8 cellular contexts compared by ENCODE assay signal in the genomic region with DNA sequence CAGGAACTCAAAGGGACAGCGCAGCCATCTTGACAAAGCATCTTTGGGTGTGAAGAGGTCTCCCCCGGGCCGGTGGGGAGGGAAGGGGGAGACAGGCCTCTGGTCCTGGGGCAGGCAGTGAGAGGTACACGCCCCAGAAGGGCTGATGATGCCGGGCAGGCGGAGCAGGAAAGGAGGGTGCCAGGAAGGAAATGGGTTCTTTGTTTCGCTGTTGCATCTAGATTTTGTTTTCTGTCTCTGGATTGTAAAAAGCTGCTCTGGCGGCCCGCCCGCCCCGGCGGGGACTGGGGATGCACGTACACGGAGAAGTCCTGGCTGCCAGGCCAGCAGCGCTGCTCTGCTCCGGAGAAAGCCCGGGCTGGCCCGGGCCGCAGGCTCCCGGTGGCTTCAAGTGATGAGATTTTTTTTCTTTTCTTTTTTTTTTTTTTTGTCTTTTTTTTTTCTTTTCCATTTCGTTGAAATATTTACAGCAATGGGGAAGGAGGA. TPM values are rescaled to one million over a fixed set of nuclear protein-coding genes. Genes with fewer than 3 reads are reported as not detected.
DNase-seq lines count a peak whose midpoint lies in the region; ATAC-seq and TF ChIP-seq lines count a peak whose summit lies in the region.

No MANE protein-coding gene starts in this region.

- no peaks in the 10 kb centered on the region for H3K27me3 ChIP-seq in PC-3 (ENCODE audit: low read length)

- ATAC-seq in PC-3 (peak; percentile 40), left ventricle myocardium superior (peak; percentile 74), HG03571 (IDR thresholded peaks at IDR 0.05; ENCODE audit: unreplicated experiment) (no peak)
- peak; percentile 71 to 81 for ATAC-seq in activated naive CD4-positive, alpha-beta T cell treated with anti-CD3 and anti-CD28 coated beads, Interleukin-2, amount 50 U/mL, for 72 hours

- no peaks in the 10 kb centered on the region for H3K36me3 Mint-ChIP-seq in activated naive CD4-positive, alpha-beta T cell treated with anti-CD3 and anti-CD28 coated beads, Interleukin-2, amount 50 U/mL, for 72 hours

- no peaks in the 10 kb centered on the region for H3K4me1 ChIP-seq in PC-3 (ENCODE audit: insufficient read depth, low read length)

- CTCF ChIA-PET in PC-3 (lab: Charles Lee), result no interaction called here

- no peak overlapping the region for H2AFZ ChIP-seq in PC-3 (ENCODE audit: low read length)

- H3K4me2 ChIP-seq in PC-3 (ENCODE audit: low read length), result no peak overlapping the region

- no peak overlapping the region for H3K9ac ChIP-seq in PC-3 (ENCODE audit: low read length)

- H3K79me2 ChIP-seq in PC-3 (ENCODE audit: low read length), result no peaks in the 10 kb centered on the region

- intact Hi-C loops in PC-3 (cut with micrococcal nuclease), result loop anchor here (2.0 kb wide), 1 partner anchor 57 kb away; a partner anchor contains a TSS
- intact Hi-C loops in left ventricle myocardium superior (cut with micrococcal nuclease), result no loop called here

- H3K9me3 ChIP-seq in PC-3 (ENCODE audit: low read length), result no peaks in the 10 kb centered on the region

- TF ChIP-seq CTCF in PC-3 (conservative IDR thresholded peaks at IDR 0.05; ENCODE audit: low read depth, low read length), result no peak

- no peaks in the 10 kb centered on the region for H3F3A ChIP-seq in PC-3 (ENCODE audit: low read length, unreplicated experiment)

- no peaks in the 10 kb centered on the region for H3K9me3 Mint-ChIP-seq in activated naive CD4-positive, alpha-beta T cell treated with anti-CD3 and anti-CD28 coated beads, Interleukin-2, amount 50 U/mL, for 72 hours

- no peaks in the 10 kb centered on the region for H3K36me3 ChIP-seq in PC-3 (ENCODE audit: low read depth, low read length)

- no peaks in the 10 kb centered on the region for H3K9me2 ChIP-seq in PC-3 (replicated peaks; ENCODE audit: low read length)

- no peaks in the 10 kb centered on the region for H4K20me1 ChIP-seq in PC-3 (ENCODE audit: low read length)

- BruUV-seq in PC-3 (replicated peaks; lab: Mats Ljungman, UMichigan), result no TSS peak

- no peak overlapping the region for H3K27ac ChIP-seq in PC-3 (ENCODE audit: low read length)

- H3K4me3 ChIP-seq in PC-3 (ENCODE audit: low read length), result no peak overlapping the region

- DNase-seq in PC-3 (no peak), left ventricle myocardium superior (peak; percentile 90), SW480 (ENCODE audit: low spot score) (no peak), NCI-H524 treated with DMSO at 0.1 percent for 48 hours (lab: John Stamatoyannopoulos, UW) (no peak), H4 (ENCODE audit: low spot score) (no peak)
- peak in 1 of 2 donors; percentile 55 for DNase-seq in activated naive CD4-positive, alpha-beta T cell treated with anti-CD3 and anti-CD28 coated beads, Interleukin-2, amount 50 U/mL, for 72 hours (ENCODE audit: low spot score in 2 of 2)
- peak; percentile 38 for DNase-seq in stimulated activated CD4-positive, alpha-beta T cell treated with anti-CD3 and anti-CD28 coated beads, Interleukin-12 subunit alpha, Interleukin-12 subunit beta, amount 100 ng/mL, for 4 hours

- POLR2A ChIA-PET in PC-3 (lab: Charles Lee; ENCODE audit: unreplicated experiment), result no interaction called here

- peak overlapping the region; percentile 92 to 93 for H3K27ac Mint-ChIP-seq in activated naive CD4-positive, alpha-beta T cell treated with anti-CD3 and anti-CD28 coated beads, Interleukin-2, amount 50 U/mL, for 72 hours

RNA-seq across cellular contexts. Expression of a gene that starts 13.2 kb away (rescaled TPM):
- 71.2 and 84.7 TPM in 2 replicates for total RNA-seq in PC-3 (2014; rRNA removed)
- total RNA-seq in activated naive CD4-positive, alpha-beta T cell treated with anti-CD3 and anti-CD28 coated beads, Interleukin-2, amount 50 U/mL, for 72 hours, result 10 to 100 TPM; 68.3 to 76.1 TPM
- total RNA-seq in left ventricle myocardium superior, result 1.6 TPM
- 77.7 and 77.8 TPM in 2 replicates for total RNA-seq in H4 (2014; rRNA removed; shearing (Covaris generic))

RNA-seq across cellular contexts. Expression of a gene that starts 32.0 kb away (rescaled TPM):
- total RNA-seq in PC-3 (2014; rRNA removed), result 50.2 and 72.9 TPM in 2 replicates
- 10 to 100 TPM; 66.3 to 84.5 TPM for total RNA-seq in activated naive CD4-positive, alpha-beta T cell treated with anti-CD3 and anti-CD28 coated beads, Interleukin-2, amount 50 U/mL, for 72 hours
- 514 TPM for total RNA-seq in left ventricle myocardium superior
- total RNA-seq in H4 (2014; rRNA removed; shearing (Covaris generic)), result 36.9 and 48.1 TPM in 2 replicates

RNA-seq across cellular contexts. Expression of a gene that starts 56.4 kb away (rescaled TPM):
- total RNA-seq in PC-3 (2014; rRNA removed), result 37.2 and 39.3 TPM in 2 replicates
- 10 to 100 TPM in 1 of 2 donors, 1 to 10 TPM in 1; 9.2 to 25.7 TPM for total RNA-seq in activated naive CD4-positive, alpha-beta T cell treated with anti-CD3 and anti-CD28 coated beads, Interleukin-2, amount 50 U/mL, for 72 hours
- total RNA-seq in left ventricle myocardium superior, result 24.0 TPM
- total RNA-seq in H4 (2014; rRNA removed; shearing (Covaris generic)), result 5.2 and 10.9 TPM in 2 replicates

RNA-seq across cellular contexts. Expression of a gene that starts 59.0 kb away (rescaled TPM):
- total RNA-seq in PC-3 (2014; rRNA removed) (62.2 and 90.5 TPM in 2 replicates), left ventricle myocardium superior (58.0 TPM)
- total RNA-seq in activated naive CD4-positive, alpha-beta T cell treated with anti-CD3 and anti-CD28 coated beads, Interleukin-2, amount 50 U/mL, for 72 hours, result 100 to 1,000 TPM in 1 of 2 donors, 10 to 100 TPM in 1; 39.7 to 101 TPM
- total RNA-seq in H4 (2014; rRNA removed; shearing (Covaris generic)), result 20.0 and 21.8 TPM in 2 replicates

Comparison
In these comparisons a context has a peak if more than half of its experiments do, and no peak if none do; other contexts are left out.
1. DNase-seq: peak in left ventricle myocardium superior (single experiment) and stimulated activated CD4-positive, alpha-beta T cell treated with anti-CD3 and anti-CD28 coated beads, Interleukin-12 subunit alpha, Interleukin-12 subunit beta, amount 100 ng/mL, for 4 hours (single experiment); none in PC-3 (single experiment), SW480 (single experiment), NCI-H524 treated with DMSO at 0.1 percent for 48 hours (single experiment) and H4 (single experiment).
2. RNA of a gene that starts 13.2 kb away (total RNA-seq): 71.2 to 84.7 TPM in PC-3, 77.7 to 77.8 TPM in H4 and 68.3 to 76.1 TPM in activated naive CD4-positive, alpha-beta T cell treated with anti-CD3 and anti-CD28 coated beads, Interleukin-2, amount 50 U/mL, for 72 hours; 1.6 TPM in left ventricle myocardium superior (single experiment); every median in the first group is over 10 times any median in the second.